ENCODE assay signal across 19 cellular contexts in genomic region chr12:65935906-65936528, GRCh38.
DNase-seq lines count a peak whose midpoint lies in the region; ATAC-seq, FAIRE-seq and TF ChIP-seq lines count a peak whose summit lies in the region.
"Had no signal": no experiment of that assay in that cellular context is flagged by ENCODE, and none has a peak within 500 bp of the region (broad histone marks: within the 10 kb centered on the region; RNA-seq: fewer than 3 reads in every experiment).

No MANE protein-coding gene starts in this region.

- peak overlapping the region; percentile 79 for H2BK12ac ChIP-seq in trophoblast cell (ENCODE audit: low read length)

- no peak for ATAC-seq in GM18858 (IDR thresholded peaks at IDR 0.05; ENCODE audit: unreplicated experiment)

- H3K4me2 ChIP-seq in astrocyte (ENCODE audit: low read length), result peak overlapping the region; percentile 15
- no peak overlapping the region for H3K4me2 ChIP-seq in trophoblast cell (ENCODE audit: low read length)
- no peak overlapping the region for H3K4me2 ChIP-seq in neural progenitor cell

- no peak for DNase-seq in astrocyte (ENCODE audit: low read depth)
- no peak for DNase-seq in left ventricle myocardium inferior
- peak in 1 of 2 donors; percentile 23 for DNase-seq in trophoblast cell
- DNase-seq in hypothalamus (lab: John Stamatoyannopoulos, UW), result no peak
- DNase-seq in activated naive CD4-positive, alpha-beta T cell treated with Interleukin-2 at 50 U/mL for 16 hours, result no peak
- DNase-seq in neural progenitor cell (ENCODE audit: low spot score), result no peak
- DNase-seq: activated CD4-positive, alpha-beta memory T cell treated with anti-CD3 and anti-CD28 coated beads for 36 hours; Caco-2; caudate nucleus; effector CD4-positive, alpha-beta T cell; NCI-H1694 treated with DMSO at 0.1 percent for 48 hours; pancreas; WERI-Rb-1 had no signal

- no peak overlapping the region for H3K4me3 ChIP-seq in HEK293 (ENCODE audit: low read depth, low read length)
- no peak overlapping the region for H3K4me3 ChIP-seq in astrocyte (ENCODE audit: insufficient read depth, low read depth, low read length)
- no peak overlapping the region for H3K4me3 ChIP-seq in left ventricle myocardium inferior
- no peak overlapping the region for H3K4me3 ChIP-seq in trophoblast cell (ENCODE audit: low read depth, low read length)
- no peak overlapping the region for H3K4me3 ChIP-seq in neural progenitor cell
- H3K4me3 ChIP-seq: pancreas had no signal

- H3K4me1 Mint-ChIP-seq in astrocyte (ENCODE audit: low read depth, unreplicated experiment), result peaks cover 46% of the 10 kb centered on the region
- H3K4me1 Mint-ChIP-seq in neural progenitor cell, result peaks cover 42% of the 10 kb centered on the region

- H2BK5ac ChIP-seq in trophoblast cell (ENCODE audit: low read depth, low read length, poor library complexity), result peak overlapping the region; percentile 90

- peak overlapping the region; percentile 64 for H3K4ac ChIP-seq in trophoblast cell (ENCODE audit: low read depth, low read length)

- H3K27ac Mint-ChIP-seq in astrocyte (ENCODE audit: unreplicated experiment), result no peak overlapping the region
- H3K27ac Mint-ChIP-seq in neural progenitor cell, result no peak overlapping the region
- H3K27ac Mint-ChIP-seq: activated CD4-positive, alpha-beta memory T cell treated with anti-CD3 and anti-CD28 coated beads for 36 hours; activated naive CD8-positive, alpha-beta T cell had no signal

- no peaks in the 10 kb centered on the region for H3F3A ChIP-seq in neural progenitor cell (ENCODE audit: low read depth)

- no peak overlapping the region for H3K9ac ChIP-seq in astrocyte (ENCODE audit: low read length)
- no peak overlapping the region for H3K9ac ChIP-seq in trophoblast cell (ENCODE audit: low read length)
- no peak overlapping the region for H3K9ac ChIP-seq in neural progenitor cell

- H3K27me3 ChIP-seq in astrocyte (ENCODE audit: insufficient read depth, low read length) (no peaks in the 10 kb centered on the region), left ventricle myocardium inferior (ENCODE audit: low read depth) (no peaks in the 10 kb centered on the region), trophoblast cell (ENCODE audit: insufficient read depth, low read length) (no peaks in the 10 kb centered on the region), neural progenitor cell (no peaks in the 10 kb centered on the region)
- H3K27me3 ChIP-seq: pancreas had no signal

- H3K79me1 ChIP-seq in trophoblast cell (ENCODE audit: low read length), result peaks cover 18% of the 10 kb centered on the region

- H3K36me3 ChIP-seq in HEK293 (ENCODE audit: control insufficient read depth in 2 of 2, insufficient read depth in 1 of 2, low read length in 2 of 2) (no peaks in the 10 kb centered on the region), astrocyte (ENCODE audit: insufficient read depth, low read length) (peaks cover 37% of the 10 kb centered on the region), left ventricle myocardium inferior (no peaks in the 10 kb centered on the region), trophoblast cell (ENCODE audit: control insufficient read depth in 1 of 2, insufficient read depth in 2 of 2, low read length in 2 of 2) (peaks cover 2 to 3% of the 10 kb centered on the region in 2 experiments), neural progenitor cell (no peaks in the 10 kb centered on the region)
- H3K36me3 ChIP-seq: pancreas, WERI-Rb-1 had no signal

- H3K27ac ChIP-seq in HEK293 (ENCODE audit: extremely low read depth, low read depth, low read length), result no peak overlapping the region
- no peak overlapping the region for H3K27ac ChIP-seq in astrocyte (ENCODE audit: low read depth, low read length)
- peak overlapping the region; percentile 62 for H3K27ac ChIP-seq in left ventricle myocardium inferior (replicated peaks)
- peak overlapping the region; percentile 82 for H3K27ac ChIP-seq in trophoblast cell (ENCODE audit: low read depth, low read length)
- no peak overlapping the region for H3K27ac ChIP-seq in neural progenitor cell
- H3K27ac ChIP-seq: HL-60, pancreas, RWPE1, WERI-Rb-1 had no signal

- no peaks in the 10 kb centered on the region for H3K9me3 ChIP-seq in HEK293 (ENCODE audit: control insufficient read depth, insufficient read depth, low read depth, low read length)
- no peaks in the 10 kb centered on the region for H3K9me3 ChIP-seq in astrocyte (ENCODE audit: insufficient read depth, low read depth, low read length)
- H3K9me3 ChIP-seq in left ventricle myocardium inferior (replicated peaks), result no peaks in the 10 kb centered on the region
- no peaks in the 10 kb centered on the region for H3K9me3 ChIP-seq in trophoblast cell (ENCODE audit: insufficient read depth, low read depth, low read length)
- H3K9me3 ChIP-seq in neural progenitor cell (ENCODE audit: low read depth), result no peaks in the 10 kb centered on the region
- H3K9me3 ChIP-seq: Caco-2, pancreas had no signal

- H3K79me2 ChIP-seq in astrocyte (ENCODE audit: insufficient read depth, low read length), result peaks cover 83% of the 10 kb centered on the region
- no peaks in the 10 kb centered on the region for H3K79me2 ChIP-seq in trophoblast cell (ENCODE audit: control insufficient read depth, insufficient read depth, low read length, poor library complexity)
- H3K79me2 ChIP-seq in neural progenitor cell (ENCODE audit: low read depth), result peaks cover 6% of the 10 kb centered on the region

- H3K23ac ChIP-seq in trophoblast cell (ENCODE audit: low read length), result no peak overlapping the region

- peak overlapping the region; percentile 42 for H3K14ac ChIP-seq in trophoblast cell (ENCODE audit: low read length)

- WGBS in trophoblast cell (ENCODE audit: extremely low coverage, insufficient coverage, insufficient read length), result no CpG with 5 or more reads among the region's 5 CpGs

- H4K20me1 ChIP-seq in astrocyte (ENCODE audit: insufficient read depth, low read length), result peaks cover 60% of the 10 kb centered on the region
- H4K20me1 ChIP-seq in neural progenitor cell (ENCODE audit: low read depth), result no peaks in the 10 kb centered on the region

- POLR2A ChIA-PET in HEK293 (lab: Yijun Ruan, JAX), result interaction anchor here (0.7 kb wide), 1 partner anchor 25 kb away, joined by 4 read pairs; no protein-coding TSS in a partner anchor

- H3K4me1 ChIP-seq in HEK293 (ENCODE audit: control insufficient read depth, insufficient read depth, low read length) (no peaks in the 10 kb centered on the region), astrocyte (ENCODE audit: insufficient read depth, low read length) (peaks cover 27% of the 10 kb centered on the region), left ventricle myocardium inferior (peaks cover 8% of the 10 kb centered on the region), trophoblast cell (ENCODE audit: control insufficient read depth in 1 of 2, insufficient read depth in 2 of 2, low read length in 2 of 2) (peaks cover 14 to 19% of the 10 kb centered on the region in 2 experiments), neural progenitor cell (no peaks in the 10 kb centered on the region)

- no peaks in the 10 kb centered on the region for H3K9me3 Mint-ChIP-seq in astrocyte (ENCODE audit: unreplicated experiment)
- no peaks in the 10 kb centered on the region for H3K9me3 Mint-ChIP-seq in neural progenitor cell
- H3K9me3 Mint-ChIP-seq: activated CD4-positive, alpha-beta memory T cell treated with anti-CD3 and anti-CD28 coated beads for 36 hours had no signal

- no peak overlapping the region for H4K12ac ChIP-seq in trophoblast cell (ENCODE audit: low read depth, low read length)

- CTCF ChIA-PET in HEK293 (lab: Yijun Ruan, JAX), result interaction anchor here (0.6 to 1.3 kb wide), 4 partner anchors 8 to 774 kb away, joined by 3 to 4 read pairs (median 4); no protein-coding TSS in a partner anchor

- H3K18ac ChIP-seq in trophoblast cell (ENCODE audit: low read length), result peak overlapping the region; percentile 40

- peak overlapping the region; percentile 84 for H4K91ac ChIP-seq in trophoblast cell (ENCODE audit: low read depth, low read length)

- FAIRE-seq in astrocyte (lab: Jason Lieb, UNC), result peak; percentile 49
- FAIRE-seq: H1, pancreas had no signal

- H3K4me3 Mint-ChIP-seq in astrocyte (ENCODE audit: unreplicated experiment) (no peak overlapping the region), neural progenitor cell (no peak overlapping the region)
- H3K4me3 Mint-ChIP-seq: activated CD4-positive, alpha-beta memory T cell treated with anti-CD3 and anti-CD28 coated beads for 36 hours; activated naive CD8-positive, alpha-beta T cell had no signal

- peak overlapping the region; percentile 56 for H4K8ac ChIP-seq in trophoblast cell (ENCODE audit: low read depth, low read length)

- no peak overlapping the region for H2AK5ac ChIP-seq in trophoblast cell (ENCODE audit: low read length)

- no peak overlapping the region for H2AFZ ChIP-seq in astrocyte (ENCODE audit: low read depth, low read length)
- H2AFZ ChIP-seq in trophoblast cell (ENCODE audit: insufficient read depth, low read length, poor library complexity), result no peak overlapping the region
- no peak overlapping the region for H2AFZ ChIP-seq in neural progenitor cell (replicated peaks)

- peak overlapping the region; percentile 70 for H2BK120ac ChIP-seq in trophoblast cell (ENCODE audit: insufficient read depth, low read length, poor library complexity)

- H3K27me3 Mint-ChIP-seq in astrocyte (ENCODE audit: low read depth, unreplicated experiment) (no peaks in the 10 kb centered on the region), neural progenitor cell (ENCODE audit: insufficient read depth, low read depth) (no peaks in the 10 kb centered on the region)

- TF ChIP-seq CTCF in HEK293 (tag by site-specific recombination; IDR thresholded peaks at IDR 0.05) (no peak), astrocyte (IDR thresholded peaks at IDR 0.05; ENCODE audit: insufficient read depth, low read depth, low read length) (no peak), left ventricle myocardium inferior (IDR thresholded peaks at IDR 0.05; ENCODE audit: borderline replicate concordance) (no peak), neural progenitor cell (IDR thresholded peaks at IDR 0.05) (no peak)

- intact Hi-C loops in left ventricle myocardium inferior (cut with micrococcal nuclease), result no loop called here

- H3K36me3 Mint-ChIP-seq in astrocyte (ENCODE audit: low read depth, unreplicated experiment), result peaks cover 7% of the 10 kb centered on the region
- peaks cover 4% of the 10 kb centered on the region for H3K36me3 Mint-ChIP-seq in neural progenitor cell
- H3K36me3 Mint-ChIP-seq: activated CD4-positive, alpha-beta memory T cell treated with anti-CD3 and anti-CD28 coated beads for 36 hours; activated naive CD8-positive, alpha-beta T cell had no signal

TF ChIP-seq in HEK293, 187 proteins besides CTCF, POLR2A, EP300 and RAD21:
- TF ChIP-seq GLIS1 (tag by site-specific recombination; IDR thresholded peaks at IDR 0.05), result no peak
- peak; percentile 29; the same call in 1 of the 2 replicates for TF ChIP-seq ZBTB20 (tag by site-specific recombination; IDR thresholded peaks at IDR 0.05)

Comparison
In these comparisons a context has a peak if more than half of its experiments do, and no peak if none do; other contexts are left out.
1. H3K27ac ChIP-seq: peak in left ventricle myocardium inferior (single experiment) and trophoblast cell (single experiment); none in HEK293 (single experiment), astrocyte (single experiment) and neural progenitor cell (single experiment).